26 cellular contexts compared by ENCODE assay signal in the genomic region with DNA sequence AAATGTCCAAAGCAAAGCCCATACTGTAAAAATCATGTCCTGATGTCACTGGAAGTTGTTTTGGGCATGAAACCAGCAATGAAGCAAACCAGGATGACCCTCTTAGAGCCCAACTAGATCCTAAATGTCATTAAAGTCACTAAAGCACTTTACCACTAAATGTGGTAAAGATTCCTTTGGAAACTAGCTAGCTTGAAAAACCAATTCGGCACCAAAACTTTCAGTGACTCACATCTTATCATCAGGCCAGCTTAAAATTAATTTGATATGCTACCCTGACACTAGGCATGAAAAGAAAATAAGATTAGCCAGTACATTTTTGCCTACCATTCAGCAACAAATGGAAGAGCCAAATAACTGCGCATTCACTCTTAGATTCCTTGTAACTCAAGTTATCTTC.
"Had no signal": no experiment of that assay in that cellular context is flagged by ENCODE, and none has a peak within 500 bp of the region (broad histone marks: within the 10 kb centered on the region; RNA-seq: fewer than 3 reads in every experiment).

No MANE protein-coding gene starts in this region.

- H3K4me3 ChIP-seq: esophagus squamous epithelium, gastrocnemius medialis, lower lobe of right lung, ovary, psoas muscle, sigmoid colon, suprapubic skin, vagina had no signal

- ATAC-seq: effector memory CD8-positive, alpha-beta T cell; gastrocnemius medialis; left ventricle myocardium superior; lower lobe of right lung; natural killer cell; psoas muscle; right cardiac atrium; stimulated activated naive CD8-positive, alpha-beta T cell treated with anti-CD3 and anti-CD28 coated beads, Interleukin-15, amount 100 ng/mL, for 72 hours had no signal

- DNase-seq: cortex of kidney; effector memory CD8-positive, alpha-beta T cell; erythroblast; esophagus squamous epithelium; foreskin fibroblast; gastrocnemius medialis; head of caudate nucleus; left ventricle myocardium superior; lower lobe of right lung; natural killer cell; occipital lobe; ovary; posterior cingulate gyrus; psoas muscle; right cardiac atrium; sigmoid colon; small intestine; stimulated activated CD4-positive, alpha-beta T cell treated with anti-CD3 and anti-CD28 coated beads, Interleukin-12 subunit alpha, Interleukin-12 subunit beta, amount 100 ng/mL, for 4 hours; stimulated activated CD4-positive, alpha-beta T cell treated with anti-CD3 and anti-CD28 coated beads, Interleukin-1b, Interleukin-23, amount 100 ng/mL, for 48 hours; stimulated activated CD4-positive, alpha-beta T cell treated with anti-CD3 and anti-CD28 coated beads, Interleukin-4, amount 100 ng/mL, for 1 hour; stimulated activated CD8-positive, alpha-beta memory T cell treated with anti-CD3 and anti-CD28 coated beads, Interleukin-4, amount 100 ng/mL, for 48 hours; stimulated activated naive CD4-positive, alpha-beta T cell; stimulated activated naive CD8-positive, alpha-beta T cell treated with anti-CD3 and anti-CD28 coated beads, Interleukin-15, amount 100 ng/mL, for 72 hours; trophoblast cell had no signal

- H3K9me3 ChIP-seq: esophagus squamous epithelium, gastrocnemius medialis, lower lobe of right lung, ovary, psoas muscle, suprapubic skin, vagina had no signal

- H3K36me3 ChIP-seq: esophagus squamous epithelium, gastrocnemius medialis, lower lobe of right lung, ovary, sigmoid colon, suprapubic skin, vagina had no signal

- H3K4me1 ChIP-seq: esophagus squamous epithelium, gastrocnemius medialis, lower lobe of right lung, psoas muscle, sigmoid colon, suprapubic skin, vagina had no signal

- H3K27ac ChIP-seq: esophagus squamous epithelium, gastrocnemius medialis, lower lobe of right lung, ovary, psoas muscle, sigmoid colon, suprapubic skin, vagina had no signal

- H3K27me3 ChIP-seq: esophagus squamous epithelium, gastrocnemius medialis, ovary, sigmoid colon, suprapubic skin, vagina had no signal
